Comparison of ENCODE assay signal across 1 cellular context in the genomic region with DNA sequence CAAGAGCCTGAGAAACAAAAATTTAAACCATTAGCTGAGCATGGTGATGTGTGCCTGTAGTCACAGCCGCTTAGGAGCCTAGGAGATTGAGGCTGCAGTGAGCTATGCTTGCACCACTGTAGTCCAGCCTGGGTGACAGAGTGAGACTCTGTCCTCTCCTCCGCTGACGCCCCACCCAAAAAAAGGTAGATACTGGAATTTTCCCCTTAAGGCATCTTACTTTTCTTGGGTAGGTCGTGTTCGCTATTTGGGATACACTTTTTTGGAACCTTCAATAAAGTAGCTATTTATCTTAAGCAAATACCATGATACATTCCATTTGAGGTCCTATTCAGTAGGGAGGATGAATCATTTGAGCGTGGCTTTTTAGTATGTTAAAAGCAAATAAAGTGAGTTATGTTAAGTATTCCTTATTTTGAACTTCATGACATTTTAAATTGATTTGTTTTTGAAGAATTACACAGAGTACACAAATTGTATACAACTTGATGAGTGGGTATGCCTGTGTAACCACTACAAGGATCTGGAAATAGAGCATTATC.
TF ChIP-seq lines count a peak whose summit lies in the region.

No MANE protein-coding gene starts in this region.

TF ChIP-seq in IMR-90, 13 proteins besides CTCF, POLR2A, EP300 and RAD21 (continued from another document):
- TF ChIP-seq, protein P1, sequence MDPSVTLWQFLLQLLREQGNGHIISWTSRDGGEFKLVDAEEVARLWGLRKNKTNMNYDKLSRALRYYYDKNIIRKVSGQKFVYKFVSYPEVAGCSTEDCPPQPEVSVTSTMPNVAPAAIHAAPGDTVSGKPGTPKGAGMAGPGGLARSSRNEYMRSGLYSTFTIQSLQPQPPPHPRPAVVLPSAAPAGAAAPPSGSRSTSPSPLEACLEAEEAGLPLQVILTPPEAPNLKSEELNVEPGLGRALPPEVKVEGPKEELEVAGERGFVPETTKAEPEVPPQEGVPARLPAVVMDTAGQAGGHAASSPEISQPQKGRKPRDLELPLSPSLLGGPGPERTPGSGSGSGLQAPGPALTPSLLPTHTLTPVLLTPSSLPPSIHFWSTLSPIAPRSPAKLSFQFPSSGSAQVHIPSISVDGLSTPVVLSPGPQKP (IDR thresholded peaks at IDR 0.05; ENCODE audit: borderline replicate concordance, low read depth, low read length): no peak
- TF ChIP-seq FOS (IDR thresholded peaks at IDR 0.05; ENCODE audit: low read depth, low read length): no peak
